ENCODE assay signal across 10 cellular contexts in genomic region chr1:30378991-30379581, GRCh38.
A peak's percentile ranks its signal among the peaks of the same experiment; 100 is the strongest.
DNase-seq lines count a peak whose midpoint lies in the region; ATAC-seq, FAIRE-seq and TF ChIP-seq lines count a peak whose summit lies in the region.
"Had no signal": no experiment of that assay in that cellular context is flagged by ENCODE, and none has a peak within 500 bp of the region (broad histone marks: within the 10 kb centered on the region; RNA-seq: fewer than 3 reads in every experiment).

No MANE protein-coding gene starts in this region.

- H3K9me2 ChIP-seq in HCT116 (ENCODE audit: insufficient read depth) = no peaks in the 10 kb centered on the region

- H3K36me3 ChIP-seq in HCT116 (ENCODE audit: control insufficient read depth in 1 of 2, insufficient read depth in 2 of 2, low read length in 2 of 2) (no peaks in the 10 kb centered on the region), bronchial epithelial cell (ENCODE audit: control insufficient read depth, insufficient read depth, low read length) (no peaks in the 10 kb centered on the region)
- H3K36me3 ChIP-seq: gastrocnemius medialis had no signal

- DNase-seq in AG10803 (ENCODE audit: low read depth) (peak; percentile 95), HCT116 (ENCODE audit: low read depth, low spot score) (no peak), bronchial epithelial cell (ENCODE audit: low read depth) (peak; percentile 21), nephron progenitor cell (peak; percentile 50), DMS53 treated with DMSO at 0.1 percent for 48 hours (lab: John Stamatoyannopoulos, UW; ENCODE audit: unreplicated experiment) (no peak), HUDEP-2 (lab: John Stamatoyannopoulos, UW; ENCODE audit: unreplicated experiment in 76 of 76) (no peak), ACHN (no peak)
- DNase-seq in stimulated activated CD4-positive, alpha-beta T cell treated with anti-CD3 and anti-CD28 coated beads, Interleukin-2, amount 100 ng/mL, for 24 hours = no peak
- DNase-seq: gastrocnemius medialis, GDM1 had no signal

- CTCF ChIA-PET in HCT116 (lab: Charles Lee) = interaction anchor here (1.1 to 2.9 kb wide), 11 partner anchors 14 to 1047 kb away, joined by 3 to 54 read pairs (median 15); no protein-coding TSS in a partner anchor

- no peak for ATAC-seq in HCT116

- no peak overlapping the region for H3K4me3 Mint-ChIP-seq in nephron progenitor cell

- intact Hi-C loops in HCT116 (cut with micrococcal nuclease) = no loop called here

- H3K4me1 ChIP-seq in HCT116 (ENCODE audit: control insufficient read depth in 1 of 2, insufficient read depth in 2 of 2, low read length in 2 of 2) = peaks cover 0 to 11% of the 10 kb centered on the region in 2 experiments; a peak in 3 of 4 replicates

- TF ChIP-seq CTCF in AG10803 (conservative IDR thresholded peaks at IDR 0.05; ENCODE audit: low read length) = no peak
- no peak for TF ChIP-seq CTCF in HCT116 (IDR thresholded peaks at IDR 0.05 in 2 of 3, conservative IDR thresholded peaks at IDR 0.05 in 1 of 3; ENCODE audit: borderline replicate concordance in 1 of 3, insufficient read depth in 1 of 3, low read depth in 2 of 3, low read length in 2 of 3)
- no peak for TF ChIP-seq CTCF in bronchial epithelial cell (IDR thresholded peaks at IDR 0.05; ENCODE audit: insufficient read depth, low read length, severe bottlenecking)
- TF ChIP-seq CTCF in nephron progenitor cell (IDR thresholded peaks at IDR 0.05) = no peak

- peak overlapping the region; percentile 15 for H2AFZ ChIP-seq in HCT116 (ENCODE audit: low read depth, low read length, poor library complexity, severe bottlenecking)

- H3K4me3 ChIP-seq in AG10803 (ENCODE audit: low read length) (no peak overlapping the region), HCT116 (replicated peaks in 1 of 2; ENCODE audit: low read depth in 1 of 2, low read length in 2 of 2) (no peak overlapping the region), bronchial epithelial cell (ENCODE audit: low read depth, low read length) (no peak overlapping the region)
- H3K4me3 ChIP-seq: gastrocnemius medialis had no signal

- FAIRE-seq in bronchial epithelial cell (lab: Jason Lieb, UNC) = no peak

- no peaks in the 10 kb centered on the region for H3K9me3 ChIP-seq in HCT116 (ENCODE audit: control insufficient read depth in 1 of 2, insufficient read depth in 1 of 2, low read depth in 1 of 2, low read length in 2 of 2)
- H3K9me3 ChIP-seq: gastrocnemius medialis had no signal

- no peaks in the 10 kb centered on the region for H3K9me3 Mint-ChIP-seq in nephron progenitor cell

- in situ Hi-C loops in ACHN (cut with HindIII; ENCODE audit: low pct_ligation_motif_present, low pct_unique_long_range_greater_than_20kb, low sequenced_read_pairs) = no loop called here

- RAD21 ChIA-PET in HCT116 (lab: Charles Lee; ENCODE audit: low non-redundant PET in 1 of 2, low total read pairs in 2 of 2, uncharacterized antibody in 2 of 2, unreplicated experiment in 2 of 2) = interaction anchor here in 1 of 2 experiments (1.3 kb wide), 1 partner anchor 306 kb away, joined by 3 read pairs; no protein-coding TSS in a partner anchor

- TF ChIP-seq RAD21 in HCT116 (IDR thresholded peaks at IDR 0.05; ENCODE audit: low read depth) = no peak

- H3K27me3 Mint-ChIP-seq in nephron progenitor cell (ENCODE audit: low read depth, poor library complexity) = peaks cover 26% of the 10 kb centered on the region

- no peak overlapping the region for H3K9ac ChIP-seq in HCT116 (ENCODE audit: low read length)

- H3K36me3 Mint-ChIP-seq in nephron progenitor cell (ENCODE audit: low read depth) = no peaks in the 10 kb centered on the region

- TF ChIP-seq POLR2A in HCT116 (IDR thresholded peaks at IDR 0.05; ENCODE audit: borderline replicate concordance, extremely low read depth, insufficient read depth, insufficient read length) = no peak

- H3K79me2 ChIP-seq in HCT116 (ENCODE audit: insufficient read depth, low read length) = no peaks in the 10 kb centered on the region

- H3K27me3 ChIP-seq in HCT116 (ENCODE audit: insufficient read depth, low read length) = 0 out of 2 replicates have a peak, but pooled peaks cover 3% of the 10 kb centered on the region
- peaks cover 3% of the 10 kb centered on the region for H3K27me3 ChIP-seq in bronchial epithelial cell (ENCODE audit: control insufficient read depth, insufficient read depth, low read length)
- H3K27me3 ChIP-seq: gastrocnemius medialis had no signal

- H3K27ac Mint-ChIP-seq in nephron progenitor cell = peak overlapping the region; percentile 32

- H4K20me1 ChIP-seq in HCT116 (ENCODE audit: insufficient read depth) = no peaks in the 10 kb centered on the region

- POLR2A ChIA-PET in HCT116 (lab: Charles Lee) = no interaction called here

- H3K4me2 ChIP-seq in HCT116 (ENCODE audit: low read length) = no peak overlapping the region

- peaks cover 37% of the 10 kb centered on the region for H3K4me1 Mint-ChIP-seq in nephron progenitor cell

- BruUV-seq in HCT116 (replicated peaks; lab: Mats Ljungman, UMichigan) = no TSS peak

- H3K27ac ChIP-seq in HCT116 (ENCODE audit: low read depth, low read length) = no peak overlapping the region
- H3K27ac ChIP-seq: gastrocnemius medialis had no signal

TF ChIP-seq in HCT116, 20 proteins besides CTCF, POLR2A, EP300 and RAD21:
- TF ChIP-seq CEBPB (IDR thresholded peaks at IDR 0.05; ENCODE audit: low read depth) (no peak), TCF7L2 (IDR thresholded peaks at IDR 0.05; ENCODE audit: borderline replicate concordance, extremely low read depth, insufficient read depth, insufficient read length) (peak; percentile 88), EZH2 (IDR thresholded peaks at IDR 0.05) (no peak)

Comparison
In these comparisons a context has a peak if more than half of its experiments do, and no peak if none do; other contexts are left out.
1. DNase-seq: peak in AG10803 (single experiment), bronchial epithelial cell (single experiment) and nephron progenitor cell (single experiment); none in HCT116 (single experiment), DMS53 treated with DMSO at 0.1 percent for 48 hours (single experiment), HUDEP-2 (0 of 76), stimulated activated CD4-positive, alpha-beta T cell treated with anti-CD3 and anti-CD28 coated beads, Interleukin-2, amount 100 ng/mL, for 24 hours (0 of 2) and ACHN (single experiment).